In genomic region chr14:71710001-71710400, GRCh38 we compare ENCODE assay signal across 20 cellular contexts.
"Had no signal": no experiment of that assay in that cellular context is flagged by ENCODE, and none has a peak within 500 bp of the region (broad histone marks: within the 10 kb centered on the region; RNA-seq: fewer than 3 reads in every experiment).

No MANE protein-coding gene starts in this region.

- H3K27ac ChIP-seq: heart left ventricle, neutrophil, right atrium auricular region, stomach, transverse colon had no signal

- H3K27me3 Mint-ChIP-seq: naive thymus-derived CD4-positive, alpha-beta T cell had no signal

- H3K9me3 ChIP-seq: heart left ventricle, neutrophil, right atrium auricular region, sigmoid colon, stomach, thoracic aorta, transverse colon had no signal

- ATAC-seq: heart left ventricle; left colon; naive thymus-derived CD4-positive, alpha-beta T cell had no signal

- H3K4me3 ChIP-seq: dorsolateral prefrontal cortex, heart left ventricle, right atrium auricular region, sigmoid colon, skin epidermis, stomach, thoracic aorta, transverse colon had no signal

- H3K27me3 ChIP-seq: dorsolateral prefrontal cortex, heart left ventricle, neutrophil, right atrium auricular region, sigmoid colon, stomach, transverse colon had no signal

- H3K9me3 Mint-ChIP-seq: nephron progenitor cell had no signal

- H3K4me3 Mint-ChIP-seq: naive thymus-derived CD4-positive, alpha-beta T cell; nephron progenitor cell had no signal

- H3K36me3 ChIP-seq: right atrium auricular region, thoracic aorta had no signal

- DNase-seq: cortex of kidney; dorsolateral prefrontal cortex; effector CD8-positive, alpha-beta T cell; heart left ventricle; hippocampal formation; left colon; mesendoderm; naive thymus-derived CD4-positive, alpha-beta T cell; nephron progenitor cell; posterior cingulate gyrus; sigmoid colon; stimulated activated CD4-positive, alpha-beta T cell treated with anti-CD3 and anti-CD28 coated beads, Interleukin-12 subunit alpha, Interleukin-12 subunit beta, amount 100 ng/mL, for 4 hours; stimulated activated naive CD4-positive, alpha-beta T cell; stomach; substantia nigra; transverse colon had no signal
